In the genomic region with DNA sequence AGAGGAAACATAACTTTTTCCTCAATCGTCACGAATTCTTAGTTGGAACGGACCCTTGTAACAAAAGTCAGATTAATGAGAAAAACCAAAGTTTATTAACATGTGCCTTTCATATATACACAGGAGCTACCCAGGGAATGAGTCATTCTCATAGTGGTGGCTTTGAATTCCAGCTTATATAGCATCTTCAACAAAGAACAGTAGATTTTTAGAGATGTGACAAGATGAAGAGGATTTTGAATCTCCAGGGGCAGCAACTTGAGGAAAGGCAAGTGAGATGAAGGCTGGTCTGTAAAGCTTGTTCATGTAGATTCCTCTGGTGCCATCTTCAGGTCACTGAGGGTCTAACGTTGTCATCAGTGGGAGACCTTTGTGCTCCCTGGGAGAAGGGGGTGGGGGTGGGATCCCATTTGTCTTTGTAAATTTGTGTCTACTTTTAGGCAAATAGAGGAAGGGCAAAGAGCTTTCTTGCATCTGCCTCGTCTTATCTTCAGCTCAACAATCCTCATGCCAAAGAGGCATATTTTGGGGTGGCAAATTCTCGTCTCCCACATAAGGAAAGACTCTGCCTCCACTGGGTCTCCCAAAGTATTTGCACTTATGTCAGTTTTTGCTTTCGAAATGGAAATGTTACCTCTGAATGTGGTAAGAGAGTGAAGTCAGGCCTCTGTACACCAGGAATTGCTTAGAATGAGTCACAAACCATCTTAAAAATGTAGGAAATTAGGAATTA, we compare ENCODE assay signal across 10 cellular contexts. TPM values are rescaled to one million over a fixed set of nuclear protein-coding genes. Genes with fewer than 3 reads are reported as not detected.
DNase-seq lines count a peak whose midpoint lies in the region; TF ChIP-seq lines count a peak whose summit lies in the region.
"Had no signal": no experiment of that assay in that cellular context is flagged by ENCODE, and none has a peak within 500 bp of the region (broad histone marks: within the 10 kb centered on the region; RNA-seq: fewer than 3 reads in every experiment).

No MANE protein-coding gene starts in this region.

- no peaks in the 10 kb centered on the region for H3K9me3 Mint-ChIP-seq in chondrocyte (ENCODE audit: low read depth)
- H3K9me3 Mint-ChIP-seq: naive B cell had no signal

- H3K4me3 Mint-ChIP-seq in chondrocyte (ENCODE audit: unreplicated experiment) = no peak overlapping the region
- H3K4me3 Mint-ChIP-seq: B cell, naive B cell had no signal

- peaks cover 69% of the 10 kb centered on the region for H3K4me1 Mint-ChIP-seq in chondrocyte (ENCODE audit: low read depth)
- H3K4me1 Mint-ChIP-seq: B cell, naive B cell had no signal

- H3K27me3 Mint-ChIP-seq in chondrocyte (ENCODE audit: low read depth) = no peaks in the 10 kb centered on the region

- DNase-seq in NCI-H1105 treated with DMSO at 0.1 percent for 48 hours (lab: John Stamatoyannopoulos, UW) = peak; percentile 0
- no peak for DNase-seq in NCI-H1105 (lab: John Stamatoyannopoulos, UW)
- peak; percentile 85 for DNase-seq in M059J (ENCODE audit: low read depth)
- DNase-seq in chondrocyte (ENCODE audit: low spot score) = no peak
- DNase-seq in pons (ENCODE audit: low spot score) = peak; percentile 45
- DNase-seq in GM19238 (ENCODE audit: insufficient read length, low spot score) = no peak
- no peak for DNase-seq in T-helper 9 cell
- DNase-seq in GOT3 (lab: John Stamatoyannopoulos, UW) = no peak
- DNase-seq: naive B cell had no signal

- no peaks in the 10 kb centered on the region for H3K36me3 Mint-ChIP-seq in chondrocyte (ENCODE audit: low read depth)
- H3K36me3 Mint-ChIP-seq: naive B cell had no signal

- TF ChIP-seq CTCF in chondrocyte (IDR thresholded peaks at IDR 0.05) = peak; percentile 59

- H3K27ac Mint-ChIP-seq in chondrocyte (ENCODE audit: unreplicated experiment) = peak overlapping the region; percentile 91
- H3K27ac Mint-ChIP-seq: B cell, naive B cell had no signal

RNA-seq across cellular contexts. Expression of a gene that starts 29.5 kb away (rescaled TPM):
- total RNA-seq in M059J (2014; rRNA removed; shearing (Covaris generic)) = 2.2 TPM in 1 of 2 replicates, not detected in the other
- total RNA-seq in chondrocyte = 47.1 to 105 TPM (median 50.3 TPM) in 3 replicates
- total RNA-seq: B cell had no signal

Comparison
In these comparisons a context has a peak if more than half of its experiments do, and no peak if none do; other contexts are left out.
1. DNase-seq: peak in NCI-H1105 treated with DMSO at 0.1 percent for 48 hours (single experiment), M059J (single experiment) and pons (single experiment); none in NCI-H1105 (single experiment), chondrocyte (single experiment), GM19238 (single experiment), T-helper 9 cell (single experiment) and GOT3 (single experiment).
2. RNA of a gene that starts 29.5 kb away (total RNA-seq): 47.1 to 105 TPM in chondrocyte; 2.2 TPM in M059J; every median in the first group is over 10 times any median in the second.